ENCODE assay signal across 8 cellular contexts in genomic region chrX:136880003-136880451, GRCh38. TPM values are rescaled to one million over a fixed set of nuclear protein-coding genes. Genes with fewer than 3 reads are reported as not detected.
DNase-seq lines count a peak whose midpoint lies in the region; ATAC-seq and TF ChIP-seq lines count a peak whose summit lies in the region.

No MANE protein-coding gene starts in this region.

- no peak; the same call in 1 of the 3 replicates for ATAC-seq in GM23338

- H3K27me3 ChIP-seq in GM23338 (ENCODE audit: insufficient read depth) (no peaks in the 10 kb centered on the region), ovary (no peaks in the 10 kb centered on the region)

- no peaks in the 10 kb centered on the region for H3K9me2 ChIP-seq in GM23338 (ENCODE audit: insufficient read depth)

- H3K27ac Mint-ChIP-seq in GM23338 = peak overlapping the region; percentile 100

- no peak overlapping the region for H2AFZ ChIP-seq in GM23338

- TF ChIP-seq CTCF in GM23338 (conservative IDR thresholded peaks at IDR 0.05; ENCODE audit: low read depth in 2 of 2) (no peak), ovary (IDR thresholded peaks at IDR 0.05) (no peak)

- 31 to 46% (median 40%) methylated on average over 32 of the region's 32 CpGs for whole genome bisulfite sequencing in ovary, 3 donors

- H3K27ac ChIP-seq in GM23338 (ENCODE audit: low read depth) (peak overlapping the region; percentile 96), ovary (peak overlapping the region; percentile 93 to 95)

- in situ Hi-C loops in Caki2 (cut with HindIII; ENCODE audit: low pct_unique_long_range_greater_than_20kb, low sequenced_read_pairs) = no loop called here

- H3K79me2 ChIP-seq in GM23338 (replicated peaks; ENCODE audit: insufficient read depth) = peaks cover 54% of the 10 kb centered on the region

- peak; percentile 19 for DNase-seq in Caki2 (ENCODE audit: low read depth)
- peak; percentile 11 for DNase-seq in GM23338 (ENCODE audit: low spot score)
- peak; percentile 71 for DNase-seq in NCI-H2227 treated with DMSO at 0.1 percent for 48 hours (lab: John Stamatoyannopoulos, UW)
- peak; percentile 10 for DNase-seq in activated gamma-delta T cell (lab: John Stamatoyannopoulos, UW)
- peak; percentile 13 for DNase-seq in germinal center (ENCODE audit: low spot score)
- DNase-seq in ovary = peak; percentile 25 to 57 (median 41)
- DNase-seq in mesenteric fat pad (ENCODE audit: low spot score) = no peak
- DNase-seq in middle frontal gyrus (ENCODE audit: extremely low spot score, low spot score) = no peak

- H3K4me3 ChIP-seq in GM23338 (peak overlapping the region; percentile 91), ovary (peak overlapping the region; percentile 70)

- no peak for TF ChIP-seq EP300 in ovary (IDR thresholded peaks at IDR 0.05)

- peaks cover 6% of the 10 kb centered on the region; the same call in 1 of the 2 replicates for H3F3A ChIP-seq in GM23338 (replicated peaks; ENCODE audit: low read depth)

- peaks cover 55% of the 10 kb centered on the region for H3K36me3 Mint-ChIP-seq in GM23338 (ENCODE audit: low read depth)

- H3K36me3 ChIP-seq in GM23338 (ENCODE audit: insufficient read depth) (peaks cover 32% of the 10 kb centered on the region), ovary (no peaks in the 10 kb centered on the region)

- H3K27me3 Mint-ChIP-seq in GM23338 (ENCODE audit: insufficient read depth, low read depth, poor library complexity) = peaks cover 20% of the 10 kb centered on the region

- peak overlapping the region; percentile 86 for H3K4me2 ChIP-seq in GM23338

- peaks cover 9% of the 10 kb centered on the region for H3K9me3 Mint-ChIP-seq in GM23338

- H3K4me1 Mint-ChIP-seq in GM23338 = peaks cover 17% of the 10 kb centered on the region; the same call in 2 of the 3 replicates

- no peak for TF ChIP-seq POLR2A in ovary (IDR thresholded peaks at IDR 0.05)

- no peaks in the 10 kb centered on the region; the same call in 1 of the 2 replicates for H3K4me1 ChIP-seq in GM23338 (ENCODE audit: insufficient read depth)
- no peaks in the 10 kb centered on the region for H3K4me1 ChIP-seq in ovary (ENCODE audit: insufficient read depth)

- peak overlapping the region; percentile 98 for H3K4me3 Mint-ChIP-seq in GM23338

- peaks cover 19% of the 10 kb centered on the region for H4K20me1 ChIP-seq in GM23338 (replicated peaks; ENCODE audit: insufficient read depth)

- intact Hi-C loops in ovary (cut with DNase I) = no loop called here

- no peaks in the 10 kb centered on the region for H3K9me3 ChIP-seq in ovary

TF ChIP-seq in GM23338, 12 proteins besides CTCF, POLR2A, EP300 and RAD21:
- no peak for TF ChIP-seq POLR2AphosphoS5 (IDR thresholded peaks at IDR 0.05; ENCODE audit: low read depth)
- TF ChIP-seq ETS1 (IDR thresholded peaks at IDR 0.05) = no peak
- no peak for TF ChIP-seq ZNF462 (CRISPR knock-in tag; IDR thresholded peaks at IDR 0.05)
- no peak for TF ChIP-seq EZH2phosphoT487 (IDR thresholded peaks at IDR 0.05; ENCODE audit: unreplicated experiment)
- no peak for TF ChIP-seq CREB1 (CRISPR knock-in tag; IDR thresholded peaks at IDR 0.05; ENCODE audit: low read depth)
TF ChIP-seq in GM23338: peak in this region for 0.

RNA-seq across cellular contexts. Expression of gene RBMX, which starts 0.5 kb away (rescaled TPM):
- total RNA-seq in Caki2 (2014; rRNA removed; shearing (Covaris generic); ENCODE audit: low replicate concordance) = 364 and 438 TPM in 2 replicates
- 601 and 620 TPM in 2 replicates for total RNA-seq in GM23338 (2014; rRNA removed; shearing (Covaris generic))
- 307 and 337 TPM in 2 replicates for polyA plus RNA-seq in GM23338 (2016; fragmentation: Nextera tagmentation; extraction: Ambion mirVana)
- 100 to 1,000 TPM; 192 to 400 (median 305) TPM for total RNA-seq in ovary
- polyA plus RNA-seq in ovary = 100 to 1,000 TPM; 318 to 444 TPM
- total RNA-seq in mesenteric fat pad = 105 TPM

Comparison
In these comparisons a context has a peak if more than half of its experiments do, and no peak if none do; other contexts are left out.
1. DNase-seq: peak in Caki2 (single experiment), GM23338 (single experiment), NCI-H2227 treated with DMSO at 0.1 percent for 48 hours (single experiment), activated gamma-delta T cell (single experiment), germinal center (single experiment) and ovary (5 of 5); none in mesenteric fat pad (single experiment) and middle frontal gyrus (single experiment).